In the genomic region with DNA sequence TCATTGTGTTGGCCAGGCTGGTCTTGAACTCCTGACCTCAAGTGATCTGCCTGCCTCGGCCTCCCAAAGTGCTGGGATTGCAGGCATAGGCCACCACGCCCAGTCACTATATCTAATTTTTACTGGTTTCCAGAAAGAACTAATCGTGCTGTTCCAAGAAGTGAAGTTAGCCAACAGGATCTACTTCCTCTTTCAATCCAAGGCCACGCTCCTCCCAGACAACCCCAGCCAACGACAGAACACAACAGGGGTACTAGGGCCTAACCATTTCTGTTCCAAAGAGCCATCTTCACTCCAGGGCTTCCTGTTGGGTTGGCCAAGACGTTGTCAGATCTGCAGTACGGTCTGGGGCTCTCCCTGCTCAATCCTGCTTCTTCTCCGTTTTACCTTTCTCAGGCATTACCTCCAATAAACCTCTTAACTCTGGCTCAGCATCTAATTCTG, we compare ENCODE assay signal across 14 cellular contexts.
"Had no signal": no experiment of that assay in that cellular context is flagged by ENCODE, and none has a peak within 500 bp of the region (broad histone marks: within the 10 kb centered on the region; RNA-seq: fewer than 3 reads in every experiment).

No MANE protein-coding gene starts in this region.

- H3K4me1 ChIP-seq: adrenal gland, left ventricle myocardium inferior, transverse colon had no signal

- H3K36me3 ChIP-seq: adrenal gland, left ventricle myocardium inferior, transverse colon had no signal

- H3K27ac ChIP-seq: adrenal gland, left ventricle myocardium inferior, skin epidermis, transverse colon had no signal

- H3K4me3 ChIP-seq: adrenal gland, left ventricle myocardium inferior, mucosa of descending colon, skin epidermis, transverse colon had no signal

- ATAC-seq: mucosa of descending colon; naive thymus-derived CD4-positive, alpha-beta T cell; WTC11 had no signal

- DNase-seq: activated CD4-positive, alpha-beta memory T cell treated with anti-CD3 and anti-CD28 coated beads, Interleukin-2, amount 10 ng/mL, durations not matched to agents 7 days and 5 days; activated CD4-positive, alpha-beta T cell treated with anti-CD3 and anti-CD28 coated beads for 4 hours; activated T-cell treated with anti-CD3 and anti-CD28 coated beads, Interleukin-2, amount 50 U/mL, for 24 hours; left ventricle myocardium inferior; mucosa of descending colon; naive thymus-derived CD4-positive, alpha-beta T cell; stimulated activated CD4-positive, alpha-beta T cell treated with anti-CD3 and anti-CD28 coated beads, Interleukin-4, amount 100 ng/mL, for 24 hours; stimulated activated naive CD4-positive, alpha-beta T cell treated with Interleukin-2 at 50 U/mL for 16 hours; substantia nigra; T-helper 9 cell; transverse colon had no signal

- H3K27me3 ChIP-seq: adrenal gland, transverse colon had no signal

- H3K9me3 ChIP-seq: adrenal gland, left ventricle myocardium inferior, mucosa of descending colon, transverse colon had no signal
